1 cellular context compared by ENCODE assay signal in genomic region chr20:47063808-47064207, GRCh38.
TF ChIP-seq lines count a peak whose summit lies in the region.

No MANE protein-coding gene starts in this region.

TF ChIP-seq in GM23338, 12 proteins besides CTCF, POLR2A, EP300 and RAD21 (continued from another document):
- TF ChIP-seq ZNF462 (CRISPR knock-in tag; IDR thresholded peaks at IDR 0.05) = no peak
- TF ChIP-seq ETS1 (IDR thresholded peaks at IDR 0.05) = no peak
- TF ChIP-seq JUNB (IDR thresholded peaks at IDR 0.05; ENCODE audit: unreplicated experiment) = no peak
- TF ChIP-seq ZNF331 (CRISPR knock-in tag; IDR thresholded peaks at IDR 0.05; ENCODE audit: low read depth) = no peak
- no peak for TF ChIP-seq NANOG (IDR thresholded peaks at IDR 0.05; ENCODE audit: borderline replicate concordance)
- no peak for TF ChIP-seq STAT1 (IDR thresholded peaks at IDR 0.05; ENCODE audit: unreplicated experiment)
